Comparison of ENCODE assay signal across 1 cellular context in the genomic region with DNA sequence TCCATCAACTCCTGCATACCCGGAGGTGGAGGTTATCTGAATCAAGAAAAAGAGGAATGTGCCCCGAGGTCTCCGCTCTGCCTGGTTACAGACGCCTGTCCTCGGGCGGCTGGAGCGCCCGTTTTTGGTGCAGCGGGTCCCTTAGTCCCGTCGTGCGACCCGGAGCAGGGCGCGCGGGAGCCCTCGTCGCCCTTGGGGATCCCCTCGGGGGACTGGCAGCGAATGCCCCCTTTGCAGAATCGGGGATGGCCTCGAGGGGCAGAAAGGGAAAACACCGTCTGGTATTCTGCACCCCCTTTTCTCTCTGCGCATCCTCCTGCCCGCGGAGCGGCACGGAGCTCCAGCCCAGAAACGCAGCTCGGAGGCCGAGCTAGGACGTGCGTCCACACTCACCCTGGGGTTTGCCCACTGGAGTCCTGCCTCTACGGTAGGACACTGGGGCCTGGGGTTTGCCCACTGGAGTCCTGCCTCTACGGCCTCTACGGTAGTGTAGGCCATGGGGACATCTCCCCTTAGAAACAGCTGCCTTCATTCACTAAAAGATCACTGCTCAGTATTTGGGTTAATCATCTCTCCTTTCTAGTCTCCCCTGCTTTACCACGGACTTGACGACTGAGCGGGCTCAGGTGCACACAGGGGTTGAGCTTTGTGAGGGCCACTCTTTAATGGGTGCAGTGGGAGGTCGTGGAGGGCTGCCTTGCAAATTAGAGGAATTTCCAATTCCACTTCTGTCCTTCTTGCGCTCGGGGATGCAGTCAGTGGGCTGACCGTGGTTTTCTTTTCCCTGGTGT.
TF ChIP-seq lines count a peak whose summit lies in the region.

No MANE protein-coding gene starts in this region.

TF ChIP-seq in GM23338, 12 proteins besides CTCF, POLR2A, EP300 and RAD21 (continued from another document):
- no peak for TF ChIP-seq EZH2phosphoT487 (IDR thresholded peaks at IDR 0.05; ENCODE audit: unreplicated experiment)
- no peak for TF ChIP-seq ZNF114 (CRISPR knock-in tag; IDR thresholded peaks at IDR 0.05)
- no peak for TF ChIP-seq EZH2 (IDR thresholded peaks at IDR 0.05; ENCODE audit: low read depth, unreplicated experiment)
